6 cellular contexts compared by ENCODE assay signal in genomic region chr16:67174706-67175231, GRCh38. TPM values are rescaled to one million over a fixed set of nuclear protein-coding genes. Genes with fewer than 3 reads are reported as not detected.
DNase-seq lines count a peak whose midpoint lies in the region; TF ChIP-seq lines count a peak whose summit lies in the region.

No MANE protein-coding gene starts in this region.

- H3K27me3 ChIP-seq in Karpas-422 (ENCODE audit: low read length) (no peaks in the 10 kb centered on the region), colonic mucosa (no peaks in the 10 kb centered on the region)

- H3K4me3 ChIP-seq in Karpas-422 (ENCODE audit: low read length) (peak overlapping the region; percentile 57; the same call in 1 of the 2 replicates), colonic mucosa (peak overlapping the region; percentile 50), retinal pigment epithelial cell (ENCODE audit: low read length) (peak overlapping the region; percentile 57)

- intact Hi-C loops in colonic mucosa (cut with DNase I), result no loop called here

- no peaks in the 10 kb centered on the region for H3K79me2 ChIP-seq in Karpas-422 (ENCODE audit: low read length)

- peak overlapping the region; percentile 63 for H3K4me2 ChIP-seq in Karpas-422 (ENCODE audit: low read depth, low read length, poor library complexity, severe bottlenecking)

- H3K36me3 ChIP-seq in Karpas-422 (ENCODE audit: insufficient read depth, low read length), result no peaks in the 10 kb centered on the region
- no peaks in the 10 kb centered on the region for H3K36me3 ChIP-seq in colonic mucosa

- H3K9ac ChIP-seq in Karpas-422 (ENCODE audit: low read length), result peak overlapping the region; percentile 62
- H3K9ac ChIP-seq in colonic mucosa (ENCODE audit: low read depth in 2 of 2, low read length in 2 of 2), result peak overlapping the region; percentile 64 to 88

- no peak overlapping the region for H3K27ac ChIP-seq in Karpas-422 (ENCODE audit: low read length)
- H3K27ac ChIP-seq in colonic mucosa, result peak overlapping the region; percentile 94

- H3K4me1 ChIP-seq in Karpas-422 (ENCODE audit: low read length) (peaks cover 24% of the 10 kb centered on the region), colonic mucosa (peaks cover 19% of the 10 kb centered on the region)

- no peaks in the 10 kb centered on the region for H3K9me2 ChIP-seq in Karpas-422 (replicated peaks; ENCODE audit: insufficient read depth, low read length)

- TF ChIP-seq CTCF in colonic mucosa (IDR thresholded peaks at IDR 0.05), result no peak
- TF ChIP-seq CTCF in retinal pigment epithelial cell (conservative IDR thresholded peaks at IDR 0.05; ENCODE audit: low read depth, low read length), result no peak

- H3K9me3 ChIP-seq in Karpas-422 (ENCODE audit: low read length) (no peaks in the 10 kb centered on the region), colonic mucosa (no peaks in the 10 kb centered on the region)

- no peak overlapping the region for H2AFZ ChIP-seq in Karpas-422 (ENCODE audit: low read length)

- H4K20me1 ChIP-seq in Karpas-422 (ENCODE audit: insufficient read depth, low read depth, low read length), result peaks cover 20% of the 10 kb centered on the region; the same call in 1 of the 2 replicates

- DNase-seq in Karpas-422 (no peak), colonic mucosa (no peak), retinal pigment epithelial cell (ENCODE audit: low read depth) (no peak), SIG-M5 (lab: John Stamatoyannopoulos, UW) (no peak), NCI-H128 (lab: John Stamatoyannopoulos, UW; ENCODE audit: unreplicated experiment) (no peak)
- DNase-seq in NK-92 treated with Interleukin-12 subunit alpha and Interleukin-12 subunit beta, amount 100 ng/mL, for 24 hours (lab: John Stamatoyannopoulos, UW), result no peak

RNA-seq across cellular contexts. Expression of gene NOL3, which starts 4.4 kb away (rescaled TPM):
- 0.15 and 1.8 TPM in 2 replicates for total RNA-seq in Karpas-422 (2014; rRNA removed; shearing (Covaris generic); ENCODE audit: low replicate concordance)
- total RNA-seq in colonic mucosa, result 10 to 100 TPM; 26.2 to 31.0 TPM

RNA-seq across cellular contexts. Expression of gene MATCAP1, which starts 9.0 kb away (rescaled TPM):
- total RNA-seq in Karpas-422 (2014; rRNA removed; shearing (Covaris generic); ENCODE audit: low replicate concordance), result 6.8 and 16.9 TPM in 2 replicates
- total RNA-seq in colonic mucosa, result 10 to 100 TPM; 24.0 to 43.0 TPM

RNA-seq across cellular contexts. Expression of gene HSF4, which starts 10.2 kb away (rescaled TPM):
- total RNA-seq in Karpas-422 (2014; rRNA removed; shearing (Covaris generic); ENCODE audit: low replicate concordance), result 12.4 and 15.2 TPM in 2 replicates
- total RNA-seq in colonic mucosa, result 10 to 100 TPM; 23.6 TPM

RNA-seq across cellular contexts. Expression of gene FBXL8, which starts 15.0 kb away (rescaled TPM):
- 2.6 and 14.6 TPM in 2 replicates for total RNA-seq in Karpas-422 (2014; rRNA removed; shearing (Covaris generic); ENCODE audit: low replicate concordance)
- total RNA-seq in colonic mucosa, result 10 to 100 TPM; 12.0 to 27.1 TPM

RNA-seq across cellular contexts. Expression of gene TRADD, which starts 15.1 kb away (rescaled TPM):
- 11.4 and 14.7 TPM in 2 replicates for total RNA-seq in Karpas-422 (2014; rRNA removed; shearing (Covaris generic); ENCODE audit: low replicate concordance)
- total RNA-seq in colonic mucosa, result 10 to 100 TPM; 27.5 to 37.1 TPM
